In genomic region chr6:166008441-166009369, GRCh38 we compare ENCODE assay signal across 9 cellular contexts.
DNase-seq lines count a peak whose midpoint lies in the region; ATAC-seq and TF ChIP-seq lines count a peak whose summit lies in the region.
"Had no signal": no experiment of that assay in that cellular context is flagged by ENCODE, and none has a peak within 500 bp of the region (broad histone marks: within the 10 kb centered on the region; RNA-seq: fewer than 3 reads in every experiment).

No MANE protein-coding gene starts in this region.

- H3K27me3 ChIP-seq in breast epithelium (peaks cover 0 to 71% of the 10 kb centered on the region in 2 donors), esophagus muscularis mucosa (peaks cover 0 to 69% (median 9%) of the 10 kb centered on the region in 4 donors), aorta (ENCODE audit: control insufficient read depth in 1 of 2, insufficient read depth in 2 of 2, low read length in 1 of 2) (peaks cover 0 to 1% of the 10 kb centered on the region in 2 donors)

- H3K4me1 ChIP-seq in breast epithelium (peaks cover 0 to 10% of the 10 kb centered on the region in 2 donors), esophagus muscularis mucosa (peaks cover 25 to 56% (median 53%) of the 10 kb centered on the region in 4 donors), aorta (ENCODE audit: control insufficient read depth in 1 of 2, insufficient read depth in 2 of 2, low read length in 2 of 2) (no peaks in the 10 kb centered on the region)

- no peak overlapping the region for H3K4me3 Mint-ChIP-seq in MCF 10A (ENCODE audit: unreplicated experiment)

- POLR2A ChIA-PET in MCF 10A (lab: Yijun Ruan, JAX) = interaction anchor here (1.0 kb wide), 1 partner anchor 31 kb away, joined by 3 read pairs; no protein-coding TSS in a partner anchor

- no TSS peak for BruUV-seq in MCF 10A (replicated peaks; lab: Mats Ljungman, UMichigan)

- intact Hi-C loops in breast epithelium (cut with DNase I; ENCODE audit: low total_unique reads) = no loop called here
- intact Hi-C loops in MCF 10A (cut with micrococcal nuclease) = no loop called here
- intact Hi-C loops in esophagus muscularis mucosa (cut with DNase I) = no loop called here
- intact Hi-C loops in aorta (cut with DNase I) = no loop called here

- H3K4me3 ChIP-seq in breast epithelium (peak overlapping the region; percentile 25 to 60 (median 42)), esophagus muscularis mucosa (peak overlapping the region; percentile 43 to 52 (median 46)), aorta (ENCODE audit: low read length in 2 of 2) (no peak overlapping the region)

- H3K27ac Mint-ChIP-seq in MCF 10A (ENCODE audit: low read depth, unreplicated experiment) = no peak overlapping the region

- no peaks in the 10 kb centered on the region for H3K36me3 Mint-ChIP-seq in MCF 10A (ENCODE audit: insufficient read depth, unreplicated experiment)

- ATAC-seq in aorta (ENCODE audit: low FRiP score) = peak; percentile 20

- CTCF ChIA-PET in MCF 10A (lab: Yijun Ruan, JAX) = interaction anchor here (1.0 kb wide), 1 partner anchor 51 kb away, joined by 3 read pairs; no protein-coding TSS in a partner anchor

- H3K27ac ChIP-seq in breast epithelium (no peak overlapping the region), esophagus muscularis mucosa (replicated peaks in 1 of 4) (no peak overlapping the region), aorta (ENCODE audit: low read depth in 1 of 2, low read length in 2 of 2) (no peak overlapping the region)
- H3K27ac ChIP-seq: Peyer's patch had no signal

- H3K36me3 ChIP-seq in breast epithelium = no peaks in the 10 kb centered on the region
- no peaks in the 10 kb centered on the region for H3K36me3 ChIP-seq in esophagus muscularis mucosa
- H3K36me3 ChIP-seq in aorta (ENCODE audit: control insufficient read depth in 1 of 2, insufficient read depth in 2 of 2, low read length in 1 of 2) = no peaks in the 10 kb centered on the region
- H3K36me3 ChIP-seq: Peyer's patch had no signal

- TF ChIP-seq CTCF in breast epithelium (IDR thresholded peaks at IDR 0.05) (no peak), MCF 10A (IDR thresholded peaks at IDR 0.05; ENCODE audit: unreplicated experiment) (no peak), esophagus muscularis mucosa (IDR thresholded peaks at IDR 0.05) (peak in 1 of 3 experiments; percentile 12)

- H3K27me3 Mint-ChIP-seq in MCF 10A (ENCODE audit: insufficient read depth, unreplicated experiment) = no peaks in the 10 kb centered on the region

- no peak for TF ChIP-seq EP300 in esophagus muscularis mucosa (IDR thresholded peaks at IDR 0.05)

- H3K9me3 Mint-ChIP-seq in MCF 10A (ENCODE audit: unreplicated experiment) = no peaks in the 10 kb centered on the region

- DNase-seq in breast epithelium (ENCODE audit: low spot score in 2 of 2) (no peak), MCF 10A (ENCODE audit: unreplicated experiment) (no peak), esophagus muscularis mucosa (ENCODE audit: extremely low spot score) (peak; percentile 89), myocyte (ENCODE audit: low read depth) (peak; percentile 36), aorta (no peak), T1000 (lab: John Stamatoyannopoulos, UW) (no peak), NK-92 (lab: John Stamatoyannopoulos, UW; ENCODE audit: unreplicated experiment) (no peak), NAMALWA (ENCODE audit: low spot score) (no peak)
- DNase-seq: Peyer's patch had no signal

- TF ChIP-seq POLR2A in breast epithelium (IDR thresholded peaks at IDR 0.05) = no peak
- TF ChIP-seq POLR2A in esophagus muscularis mucosa (IDR thresholded peaks at IDR 0.05; ENCODE audit: low read depth) = no peak

- peaks cover 5% of the 10 kb centered on the region for H3K4me1 Mint-ChIP-seq in MCF 10A (ENCODE audit: insufficient read depth, unreplicated experiment)

- WGBS in esophagus muscularis mucosa = 2% methylated on average over 26 of the region's 68 CpGs
- 4% methylated on average over 67 to 68 of the region's 68 CpGs for WGBS in aorta, 2 donors

- no peaks in the 10 kb centered on the region for H3K9me3 ChIP-seq in breast epithelium
- no peaks in the 10 kb centered on the region for H3K9me3 ChIP-seq in esophagus muscularis mucosa
- no peaks in the 10 kb centered on the region for H3K9me3 ChIP-seq in aorta (ENCODE audit: control insufficient read depth, low read length)
- H3K9me3 ChIP-seq: Peyer's patch had no signal

Comparison
In these comparisons a context has a peak if more than half of its experiments do, and no peak if none do; other contexts are left out.
1. DNase-seq: peak in esophagus muscularis mucosa (single experiment) and myocyte (single experiment); none in breast epithelium (0 of 2), MCF 10A (single experiment), aorta (0 of 2), T1000 (single experiment), NK-92 (single experiment) and NAMALWA (single experiment).
2. H3K4me3 ChIP-seq: peak in breast epithelium (3 of 3) and esophagus muscularis mucosa (4 of 4); none in aorta (0 of 2).